ENCODE assay signal across 20 cellular contexts in the genomic region with DNA sequence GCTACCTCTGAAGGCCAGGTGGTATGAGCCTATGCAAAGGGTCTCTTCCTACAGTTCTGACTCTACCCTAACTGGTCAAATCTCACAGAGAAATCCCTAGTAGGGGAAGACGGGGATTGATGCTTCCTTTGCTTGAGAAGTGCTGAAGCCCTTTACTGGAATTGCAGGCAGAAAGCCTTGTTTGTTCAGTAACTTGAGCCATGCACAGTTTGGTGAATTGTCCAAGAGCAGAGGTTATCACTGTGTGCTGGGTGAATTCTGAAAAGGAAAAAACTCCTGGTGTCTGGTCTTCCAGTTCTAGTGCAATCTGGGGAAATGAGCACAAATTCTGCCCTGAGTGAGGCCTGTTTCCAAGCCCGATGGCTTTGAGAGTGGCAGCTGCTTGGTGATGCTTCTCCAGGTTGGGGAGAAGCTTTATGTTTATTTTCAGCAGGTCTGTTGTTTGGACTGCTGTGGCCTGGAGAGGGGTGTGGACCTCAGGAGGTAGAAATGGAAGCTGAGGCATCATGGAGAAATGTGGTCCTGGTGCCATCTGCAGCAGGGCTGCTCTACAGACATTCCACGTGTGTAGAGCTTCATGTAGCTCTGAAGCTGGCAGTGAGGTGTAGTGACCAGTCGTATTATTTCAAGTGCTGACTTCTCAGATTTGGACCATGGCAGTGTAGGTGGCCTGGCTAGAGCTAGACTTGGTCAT.
DNase-seq lines count a peak whose midpoint lies in the region; TF ChIP-seq lines count a peak whose summit lies in the region.
"Had no signal": no experiment of that assay in that cellular context is flagged by ENCODE, and none has a peak within 500 bp of the region (broad histone marks: within the 10 kb centered on the region; RNA-seq: fewer than 3 reads in every experiment).

No MANE protein-coding gene starts in this region.

- no peaks in the 10 kb centered on the region for H3K9me3 Mint-ChIP-seq in osteocyte (ENCODE audit: unreplicated experiment)
- H3K9me3 Mint-ChIP-seq: activated naive CD4-positive, alpha-beta T cell treated with anti-CD3 and anti-CD28 coated beads, Interleukin-2, amount 50 U/mL, for 72 hours; memory B cell; nephron; stimulated activated effector memory CD8-positive, alpha-beta T cell treated with anti-CD3 and anti-CD28 coated beads, Interleukin-12 subunit alpha, Interleukin-12 subunit beta, amount 100 ng/mL, for 72 hours had no signal

- H3K9me2 ChIP-seq in MM.1S (replicated peaks; ENCODE audit: insufficient read depth, low read length): no peaks in the 10 kb centered on the region

- H3K9ac ChIP-seq in adipocyte (ENCODE audit: low read length): no peak overlapping the region
- no peak overlapping the region for H3K9ac ChIP-seq in MM.1S (ENCODE audit: low read length)
- H3K9ac ChIP-seq: BLaER1, KMS-11 had no signal

- no peak overlapping the region for H3K4me2 ChIP-seq in MM.1S (ENCODE audit: low read depth, low read length)
- H3K4me2 ChIP-seq: BLaER1, KMS-11 had no signal

- no peak overlapping the region for H2AFZ ChIP-seq in MM.1S (ENCODE audit: low read length)

- H3K4me1 ChIP-seq in adipocyte (ENCODE audit: control insufficient read depth, insufficient read depth, low read length) (no peaks in the 10 kb centered on the region), MM.1S (ENCODE audit: low read length) (no peaks in the 10 kb centered on the region)
- no peaks in the 10 kb centered on the region for H3K4me1 ChIP-seq in effector memory CD4-positive, alpha-beta T cell (ENCODE audit: control insufficient read depth, insufficient read depth, low read length, poor library complexity, severe bottlenecking)
- H3K4me1 ChIP-seq: BLaER1, esophagus muscularis mucosa had no signal

- H3K36me3 ChIP-seq in adipocyte (ENCODE audit: control insufficient read depth, insufficient read depth, low read length, severe bottlenecking) (no peaks in the 10 kb centered on the region), MM.1S (replicated peaks; ENCODE audit: insufficient read depth, low read length) (no peaks in the 10 kb centered on the region)
- H3K36me3 ChIP-seq in effector memory CD4-positive, alpha-beta T cell (ENCODE audit: control insufficient read depth, insufficient read depth, low read length): no peaks in the 10 kb centered on the region

- H3F3A ChIP-seq in MM.1S (ENCODE audit: insufficient read depth, low read length): no peaks in the 10 kb centered on the region

- no peaks in the 10 kb centered on the region for H4K20me1 ChIP-seq in MM.1S (ENCODE audit: insufficient read depth, low read length)
- H4K20me1 ChIP-seq: BLaER1 had no signal

- H3K27me3 Mint-ChIP-seq in osteocyte (ENCODE audit: unreplicated experiment): no peaks in the 10 kb centered on the region

- no peak overlapping the region for H3K4me3 Mint-ChIP-seq in osteocyte (ENCODE audit: unreplicated experiment)
- H3K4me3 Mint-ChIP-seq: memory B cell; nephron; stimulated activated effector memory CD8-positive, alpha-beta T cell treated with anti-CD3 and anti-CD28 coated beads, Interleukin-12 subunit alpha, Interleukin-12 subunit beta, amount 100 ng/mL, for 72 hours had no signal

- H3K27ac ChIP-seq in MM.1S (ENCODE audit: low read length): no peak overlapping the region
- no peak overlapping the region for H3K27ac ChIP-seq in effector memory CD4-positive, alpha-beta T cell (ENCODE audit: insufficient read depth, low read length, poor library complexity, severe bottlenecking)
- H3K27ac ChIP-seq: BLaER1, esophagus muscularis mucosa, KMS-11 had no signal

- no peaks in the 10 kb centered on the region for H3K79me2 ChIP-seq in MM.1S (ENCODE audit: low read length)

- H3K27me3 ChIP-seq in adipocyte (replicated peaks; ENCODE audit: control insufficient read depth, insufficient read depth, low read length) (no peaks in the 10 kb centered on the region), MM.1S (replicated peaks; ENCODE audit: insufficient read depth, low read length) (no peaks in the 10 kb centered on the region)
- H3K27me3 ChIP-seq in effector memory CD4-positive, alpha-beta T cell (replicated peaks; ENCODE audit: control insufficient read depth, insufficient read depth, low read length, poor library complexity, severe bottlenecking): peaks cover 2% of the 10 kb centered on the region
- H3K27me3 ChIP-seq: BLaER1, esophagus muscularis mucosa had no signal

- peak overlapping the region; percentile 32 for H3K27ac Mint-ChIP-seq in osteocyte (ENCODE audit: unreplicated experiment)
- H3K27ac Mint-ChIP-seq: activated naive CD4-positive, alpha-beta T cell treated with anti-CD3 and anti-CD28 coated beads, Interleukin-2, amount 50 U/mL, for 72 hours; memory B cell; stimulated activated effector memory CD8-positive, alpha-beta T cell treated with anti-CD3 and anti-CD28 coated beads, Interleukin-12 subunit alpha, Interleukin-12 subunit beta, amount 100 ng/mL, for 72 hours had no signal

- H3K9me3 ChIP-seq in adipocyte (ENCODE audit: control insufficient read depth, low read length): no peaks in the 10 kb centered on the region
- no peaks in the 10 kb centered on the region for H3K9me3 ChIP-seq in MM.1S (replicated peaks; ENCODE audit: insufficient read depth, low read length)
- no peaks in the 10 kb centered on the region for H3K9me3 ChIP-seq in effector memory CD4-positive, alpha-beta T cell (ENCODE audit: control insufficient read depth, low read length)
- H3K9me3 ChIP-seq: BLaER1, esophagus muscularis mucosa had no signal

- H3K4me1 Mint-ChIP-seq in osteocyte (ENCODE audit: unreplicated experiment): peaks cover 28% of the 10 kb centered on the region
- H3K4me1 Mint-ChIP-seq: memory B cell; stimulated activated effector memory CD8-positive, alpha-beta T cell treated with anti-CD3 and anti-CD28 coated beads, Interleukin-12 subunit alpha, Interleukin-12 subunit beta, amount 100 ng/mL, for 72 hours had no signal

- H3K4me3 ChIP-seq in adipocyte (ENCODE audit: low read length) (no peak overlapping the region), MM.1S (ENCODE audit: low read length) (no peak overlapping the region)
- H3K4me3 ChIP-seq in effector memory CD4-positive, alpha-beta T cell (ENCODE audit: insufficient read depth, low read depth, low read length, poor library complexity, severe bottlenecking): no peak overlapping the region
- H3K4me3 ChIP-seq: BLaER1, esophagus muscularis mucosa had no signal

- TF ChIP-seq CTCF in osteocyte (IDR thresholded peaks at IDR 0.05): no peak
- TF ChIP-seq CTCF in MM.1S (IDR thresholded peaks at IDR 0.05; ENCODE audit: low read length): no peak

- peaks cover 55% of the 10 kb centered on the region for H3K36me3 Mint-ChIP-seq in osteocyte (ENCODE audit: unreplicated experiment)
- H3K36me3 Mint-ChIP-seq: activated naive CD4-positive, alpha-beta T cell treated with anti-CD3 and anti-CD28 coated beads, Interleukin-2, amount 50 U/mL, for 72 hours; memory B cell; stimulated activated effector memory CD8-positive, alpha-beta T cell treated with anti-CD3 and anti-CD28 coated beads, Interleukin-12 subunit alpha, Interleukin-12 subunit beta, amount 100 ng/mL, for 72 hours had no signal

- peak; percentile 16 for DNase-seq in NCI-H2196 (lab: John Stamatoyannopoulos, UW; ENCODE audit: unreplicated experiment)
- no peak for DNase-seq in NCI-H2196 treated with DMSO at 0.1 percent for 48 hours (lab: John Stamatoyannopoulos, UW; ENCODE audit: unreplicated experiment)
- peak; percentile 53 for DNase-seq in NCI-H146 treated with DMSO at 0.1 percent for 48 hours (lab: John Stamatoyannopoulos, UW; ENCODE audit: unreplicated experiment)
- peak; percentile 25 for DNase-seq in adipocyte (ENCODE audit: low read depth)
- DNase-seq in osteocyte (ENCODE audit: extremely low spot score, unreplicated experiment): no peak
- DNase-seq in MM.1S: no peak
- no peak for DNase-seq in LoVo (ENCODE audit: low spot score)
- no peak for DNase-seq in effector memory CD4-positive, alpha-beta T cell
- DNase-seq: activated CD4-positive, alpha-beta T cell treated with anti-CD3 and anti-CD28 coated beads for 4 hours; effector CD8-positive, alpha-beta T cell; NCI-H1105 treated with DMSO at 0.1 percent for 48 hours; NCI-H446 treated with DMSO at 0.1 percent for 48 hours; posterior cingulate gyrus had no signal

Comparison
In these comparisons a context has a peak if more than half of its experiments do, and no peak if none do; other contexts are left out.
1. DNase-seq: peak in NCI-H2196 (single experiment), NCI-H146 treated with DMSO at 0.1 percent for 48 hours (single experiment) and adipocyte (single experiment); none in NCI-H2196 treated with DMSO at 0.1 percent for 48 hours (single experiment), osteocyte (single experiment), MM.1S (single experiment), LoVo (single experiment) and effector memory CD4-positive, alpha-beta T cell (0 of 3).